Comparison of ENCODE assay signal across 13 cellular contexts in genomic region chr15:63583027-63583426, GRCh38. TPM values are rescaled to one million over a fixed set of nuclear protein-coding genes. Genes with fewer than 3 reads are reported as not detected.
DNase-seq lines count a peak whose midpoint lies in the region; ATAC-seq and TF ChIP-seq lines count a peak whose summit lies in the region.
"Had no signal": no experiment of that assay in that cellular context is flagged by ENCODE, and none has a peak within 500 bp of the region (broad histone marks: within the 10 kb centered on the region; RNA-seq: fewer than 3 reads in every experiment).

No MANE protein-coding gene starts in this region.

- no peaks in the 10 kb centered on the region for H3K27me3 Mint-ChIP-seq in activated naive CD4-positive, alpha-beta T cell treated with anti-CD3 and anti-CD28 coated beads for 36 hours (ENCODE audit: low read depth)
- no peaks in the 10 kb centered on the region for H3K27me3 Mint-ChIP-seq in stimulated activated memory B cell treated with anti-CD40 and anti-IgM and Interleukin-4, amounts not matched to agents 10 μg/mL and 1 μg/mL and 100 μg/mL, for 72 hours

- no peak overlapping the region for H3K4me3 ChIP-seq in PC-3 (ENCODE audit: low read length)
- H3K4me3 ChIP-seq in transverse colon, result no peak overlapping the region
- H3K4me3 ChIP-seq: upper lobe of left lung had no signal

- H4K20me1 ChIP-seq in PC-3 (ENCODE audit: low read length), result no peaks in the 10 kb centered on the region

- DNase-seq in activated naive CD4-positive, alpha-beta T cell treated with anti-CD3 and anti-CD28 coated beads for 36 hours, result no peak
- no peak for DNase-seq in activated naive CD4-positive, alpha-beta T cell treated with Interleukin-2 at 50 U/mL for 16 hours
- DNase-seq in PC-3, result peak; percentile 23
- peak; percentile 34 for DNase-seq in fibroblast of gingiva (ENCODE audit: low read depth)
- no peak for DNase-seq in NCI-H2107 (lab: John Stamatoyannopoulos, UW)
- DNase-seq in SHP77 (lab: John Stamatoyannopoulos, UW), result no peak
- no peak for DNase-seq in transverse colon
- DNase-seq: NCI-H1436, nucleus accumbens, T1000, upper lobe of left lung had no signal

- 60% methylated on average over 1 of the region's 1 CpG for WGBS in transverse colon (ENCODE audit: low coverage in 1 of 2), 2 donors

- no TSS peak for BruUV-seq in PC-3 (replicated peaks; lab: Mats Ljungman, UMichigan)

- intact Hi-C loops in activated naive CD4-positive, alpha-beta T cell treated with anti-CD3 and anti-CD28 coated beads for 36 hours (cut with micrococcal nuclease), result no loop called here
- intact Hi-C loops in PC-3 (cut with micrococcal nuclease) (no loop called here), transverse colon (cut with DNase I; ENCODE audit: low total_unique reads) (no loop called here)

- no peak overlapping the region for H3K4me3 Mint-ChIP-seq in activated naive CD4-positive, alpha-beta T cell treated with anti-CD3 and anti-CD28 coated beads for 36 hours
- H3K4me3 Mint-ChIP-seq in stimulated activated memory B cell treated with anti-CD40 and anti-IgM and Interleukin-4, amounts not matched to agents 10 μg/mL and 1 μg/mL and 100 μg/mL, for 72 hours, result no peak overlapping the region

- peaks cover 23% of the 10 kb centered on the region for H3K4me1 Mint-ChIP-seq in activated naive CD4-positive, alpha-beta T cell treated with anti-CD3 and anti-CD28 coated beads for 36 hours (ENCODE audit: low read depth)
- peaks cover 20% of the 10 kb centered on the region for H3K4me1 Mint-ChIP-seq in stimulated activated memory B cell treated with anti-CD40 and anti-IgM and Interleukin-4, amounts not matched to agents 10 μg/mL and 1 μg/mL and 100 μg/mL, for 72 hours

- H2AFZ ChIP-seq in PC-3 (ENCODE audit: low read length), result no peak overlapping the region

- no peak for ATAC-seq in PC-3
- ATAC-seq in stimulated activated memory B cell treated with anti-CD40 and anti-IgM and Interleukin-4, amounts not matched to agents 10 μg/mL and 1 μg/mL and 100 μg/mL, for 72 hours, result no peak

- no peaks in the 10 kb centered on the region for H3K79me2 ChIP-seq in PC-3 (ENCODE audit: low read length)

- CTCF ChIA-PET in activated naive CD4-positive, alpha-beta T cell treated with anti-CD3 and anti-CD28 coated beads for 36 hours (lab: Charles Lee), result interaction anchor here (0.7 kb wide), 1 partner anchor 30 kb away, joined by 3 read pairs; no protein-coding TSS in a partner anchor
- CTCF ChIA-PET in PC-3 (lab: Charles Lee), result no interaction called here

- in situ Hi-C loops in transverse colon (cut with MboI; ENCODE audit: low pct_ligation_motif_present in 1 of 4, low pct_unique_long_range_greater_than_20kb in 1 of 4, low sequenced_read_pairs in 3 of 4), result loop anchor here in 1 of 4 donors (25.0 kb wide), 1 partner anchor 296 kb away; the partner anchor contains the start of gene APH1B

- H3K27ac ChIP-seq in PC-3 (ENCODE audit: low read length) (no peak overlapping the region), transverse colon (no peak overlapping the region)
- H3K27ac ChIP-seq: HL-60, upper lobe of left lung had no signal

- no peak overlapping the region for H3K9ac ChIP-seq in PC-3 (ENCODE audit: low read length)

- H3K36me3 Mint-ChIP-seq in activated naive CD4-positive, alpha-beta T cell treated with anti-CD3 and anti-CD28 coated beads for 36 hours (ENCODE audit: low read depth), result peaks cover 44% of the 10 kb centered on the region
- peaks cover 62% of the 10 kb centered on the region for H3K36me3 Mint-ChIP-seq in stimulated activated memory B cell treated with anti-CD40 and anti-IgM and Interleukin-4, amounts not matched to agents 10 μg/mL and 1 μg/mL and 100 μg/mL, for 72 hours

- H3K9me3 ChIP-seq in PC-3 (ENCODE audit: low read length) (no peaks in the 10 kb centered on the region), transverse colon (no peaks in the 10 kb centered on the region)
- H3K9me3 ChIP-seq: upper lobe of left lung had no signal

- H3K9me3 Mint-ChIP-seq in activated naive CD4-positive, alpha-beta T cell treated with anti-CD3 and anti-CD28 coated beads for 36 hours, result peaks cover 3% of the 10 kb centered on the region
- no peaks in the 10 kb centered on the region for H3K9me3 Mint-ChIP-seq in stimulated activated memory B cell treated with anti-CD40 and anti-IgM and Interleukin-4, amounts not matched to agents 10 μg/mL and 1 μg/mL and 100 μg/mL, for 72 hours

- no peaks in the 10 kb centered on the region for H3K27me3 ChIP-seq in PC-3 (ENCODE audit: low read length)
- no peaks in the 10 kb centered on the region for H3K27me3 ChIP-seq in transverse colon
- H3K27me3 ChIP-seq: upper lobe of left lung had no signal

- TF ChIP-seq CTCF in PC-3 (conservative IDR thresholded peaks at IDR 0.05; ENCODE audit: low read depth, low read length) (no peak), transverse colon (IDR thresholded peaks at IDR 0.05) (no peak)

- H3F3A ChIP-seq in PC-3 (ENCODE audit: low read length, unreplicated experiment), result no peaks in the 10 kb centered on the region

- H3K4me1 ChIP-seq in PC-3 (ENCODE audit: insufficient read depth, low read length), result peaks cover 18% of the 10 kb centered on the region
- peaks cover 0 to 9% (median 0%) of the 10 kb centered on the region in 4 donors for H3K4me1 ChIP-seq in transverse colon
- H3K4me1 ChIP-seq: upper lobe of left lung had no signal

- H3K36me3 ChIP-seq in PC-3 (ENCODE audit: low read depth, low read length) (peaks cover 31% of the 10 kb centered on the region), transverse colon (peaks cover 0 to 33% (median 4%) of the 10 kb centered on the region in 4 donors)

- peak overlapping the region; percentile 17 for H3K27ac Mint-ChIP-seq in activated naive CD4-positive, alpha-beta T cell treated with anti-CD3 and anti-CD28 coated beads for 36 hours
- H3K27ac Mint-ChIP-seq in stimulated activated memory B cell treated with anti-CD40 and anti-IgM and Interleukin-4, amounts not matched to agents 10 μg/mL and 1 μg/mL and 100 μg/mL, for 72 hours, result peak overlapping the region; percentile 50

- no peak for TF ChIP-seq EP300 in transverse colon (IDR thresholded peaks at IDR 0.05; ENCODE audit: low read depth)

- POLR2A ChIA-PET in PC-3 (lab: Charles Lee; ENCODE audit: unreplicated experiment), result no interaction called here

- TF ChIP-seq POLR2A in transverse colon (IDR thresholded peaks at IDR 0.05), result no peak

- H3K9me2 ChIP-seq in PC-3 (replicated peaks; ENCODE audit: low read length), result no peaks in the 10 kb centered on the region

- H3K4me2 ChIP-seq in PC-3 (ENCODE audit: low read length), result no peak overlapping the region

RNA-seq across cellular contexts. Expression of gene FBXL22, which starts 14.2 kb away (rescaled TPM):
- total RNA-seq in activated naive CD4-positive, alpha-beta T cell treated with anti-CD3 and anti-CD28 coated beads for 36 hours, result under 1 TPM; 0.43 to 0.44 TPM
- total RNA-seq in PC-3 (2014; rRNA removed), result 0.46 and 2.0 TPM in 2 replicates
- 10 to 100 TPM in 1 of 4 donors, 1 to 10 TPM in 3; 3.0 to 28.1 (median 7.8) TPM for total RNA-seq in transverse colon

Comparison
In these comparisons a context has a peak if more than half of its experiments do, and no peak if none do; other contexts are left out.
1. DNase-seq: peak in PC-3 (single experiment) and fibroblast of gingiva (single experiment); none in activated naive CD4-positive, alpha-beta T cell treated with anti-CD3 and anti-CD28 coated beads for 36 hours (single experiment), activated naive CD4-positive, alpha-beta T cell treated with Interleukin-2 at 50 U/mL for 16 hours (single experiment), NCI-H2107 (single experiment), SHP77 (0 of 2) and transverse colon (single experiment).